8 cellular contexts compared by ENCODE assay signal in the genomic region with DNA sequence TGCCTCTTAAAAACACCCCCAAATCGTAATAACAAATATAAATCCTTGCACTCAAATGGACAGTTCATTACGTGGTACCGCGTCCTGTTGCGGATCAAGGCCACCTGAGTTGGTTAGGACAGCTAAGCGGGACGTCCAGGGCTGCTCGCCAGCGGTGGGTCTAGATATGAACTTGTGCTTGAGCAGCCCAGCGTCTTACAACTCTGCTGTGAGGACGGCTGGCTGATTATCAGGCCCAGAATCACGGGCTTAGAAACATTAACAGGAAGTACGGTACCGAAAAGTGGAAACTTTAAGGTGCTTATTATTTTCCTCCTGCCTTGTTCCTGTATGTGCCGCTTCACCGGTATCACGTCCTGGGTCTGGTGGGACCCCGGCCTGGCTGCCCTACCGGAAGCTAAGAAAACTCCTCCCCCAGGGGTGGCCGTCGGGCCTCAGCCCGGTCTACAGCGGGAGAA. TPM values are rescaled to one million over a fixed set of nuclear protein-coding genes. Genes with fewer than 3 reads are reported as not detected.
DNase-seq lines count a peak whose midpoint lies in the region; ATAC-seq, FAIRE-seq and TF ChIP-seq lines count a peak whose summit lies in the region.

No MANE protein-coding gene starts in this region.

- peaks cover 0 to 5% of the 10 kb centered on the region in 2 donors for H3K36me3 ChIP-seq in ascending aorta
- no peaks in the 10 kb centered on the region for H3K36me3 ChIP-seq in thyroid gland

- 49 to 52% methylated on average over 22 to 23 of the region's 23 CpGs for WGBS in thyroid gland, 2 donors

- H3K27ac ChIP-seq in ascending aorta (peak overlapping the region; percentile 97 to 98), layer of hippocampus (ENCODE audit: low read depth, low read length) (peak overlapping the region; percentile 100), thyroid gland (peak overlapping the region; percentile 93 to 99 (median 98))

- H3K27me3 ChIP-seq in ascending aorta (no peaks in the 10 kb centered on the region), layer of hippocampus (ENCODE audit: control insufficient read depth, insufficient read depth, low read length) (no peaks in the 10 kb centered on the region), thyroid gland (no peaks in the 10 kb centered on the region)

- H3K4me1 ChIP-seq in ascending aorta (peaks cover 18 to 32% of the 10 kb centered on the region in 2 donors), thyroid gland (peaks cover 35 to 40% of the 10 kb centered on the region in 2 donors)

- no peaks in the 10 kb centered on the region for H3K9me3 ChIP-seq in ascending aorta
- no peaks in the 10 kb centered on the region for H3K9me3 ChIP-seq in thyroid gland

- peak; percentile 35 for ATAC-seq in GM21529 (IDR thresholded peaks at IDR 0.05; ENCODE audit: unreplicated experiment)

- no peak for TF ChIP-seq POLR2A in thyroid gland (IDR thresholded peaks at IDR 0.05)

- DNase-seq in NCI-H1694 treated with DMSO at 0.1 percent for 48 hours (lab: John Stamatoyannopoulos, UW) (peak; percentile 73), ascending aorta (ENCODE audit: low spot score in 2 of 2) (no peak), thyroid gland (peak in 1 of 2 donors; percentile 20), frontal cortex (ENCODE audit: low spot score in 2 of 2) (no peak), putamen (ENCODE audit: low spot score) (no peak)

- FAIRE-seq in frontal cortex (lab: Jason Lieb, UNC): no peak

- H3K4me3 ChIP-seq in GM08714 (ENCODE audit: low read length) (peak overlapping the region; percentile 98; the same call in 1 of the 2 replicates), ascending aorta (peak overlapping the region; percentile 86 to 96), thyroid gland (replicated peaks in 1 of 3) (peak overlapping the region in 2 of 3 donors; percentile 83 to 88)

- TF ChIP-seq CTCF in ascending aorta (IDR thresholded peaks at IDR 0.05) (no peak), thyroid gland (IDR thresholded peaks at IDR 0.05) (no peak)

- intact Hi-C loops in ascending aorta (cut with DNase I): loop anchor here (1.0 to 10.0 kb wide), 5 partner anchors 26 to 327 kb away; partner anchors contain the start of genes CCNF and ELOB
- intact Hi-C loops in thyroid gland (cut with DNase I): no loop called here

RNA-seq across cellular contexts. Expression of gene SRRM2, which starts 0.8 kb away (rescaled TPM):
- total RNA-seq in ascending aorta (359 TPM), thyroid gland (100 to 1,000 TPM; 262 to 378 (median 312) TPM), frontal cortex (40.8 TPM)

RNA-seq across cellular contexts. Expression of gene ELOB, which starts 25.5 kb away (rescaled TPM):
- total RNA-seq in ascending aorta: 1,184 TPM
- total RNA-seq in thyroid gland: 100 to 1,000 TPM; 373 to 786 (median 647) TPM
- 128 TPM for total RNA-seq in frontal cortex

RNA-seq across cellular contexts. Expression of gene PRSS27, which starts 31.6 kb away (rescaled TPM):
- total RNA-seq in ascending aorta (not detected), thyroid gland (1 to 10 TPM in 3 of 4 donors, not detected in 1; 1.1 to 1.5 (median 1.1) TPM), frontal cortex (1.6 TPM)

RNA-seq across cellular contexts. Expression of gene PRSS33, which starts 35.8 kb away (rescaled TPM):
- total RNA-seq in ascending aorta (15.4 TPM), thyroid gland (not detected), frontal cortex (not detected)

RNA-seq across cellular contexts. Expression of gene PRSS41, which starts 46.7 kb away (rescaled TPM):
- total RNA-seq in ascending aorta: not detected
- not detected for total RNA-seq in thyroid gland
- not detected for total RNA-seq in frontal cortex
